Comparison of ENCODE assay signal across 8 cellular contexts in genomic region chr2:63589148-63589972, GRCh38. TPM values are rescaled to one million over a fixed set of nuclear protein-coding genes. Genes with fewer than 3 reads are reported as not detected.
DNase-seq lines count a peak whose midpoint lies in the region; ATAC-seq and TF ChIP-seq lines count a peak whose summit lies in the region.

No MANE protein-coding gene starts in this region.

- no peak for TF ChIP-seq CTCF in BE2C (IDR thresholded peaks at IDR 0.05; ENCODE audit: low read depth, low read length)
- TF ChIP-seq CTCF in HL-60 (IDR thresholded peaks at IDR 0.05; ENCODE audit: insufficient read depth, low read length), result no peak
- no peak for TF ChIP-seq CTCF in left ventricle myocardium inferior (IDR thresholded peaks at IDR 0.05; ENCODE audit: borderline replicate concordance)
- TF ChIP-seq CTCF in gastrocnemius medialis (IDR thresholded peaks at IDR 0.05 in 4 of 5, conservative IDR thresholded peaks at IDR 0.05 in 1 of 5), result no peak
- TF ChIP-seq CTCF in GM13976 (IDR thresholded peaks at IDR 0.05; ENCODE audit: borderline replicate concordance, control extremely low read depth, extremely low read depth, insufficient read depth, missing control alignments), result no peak

- H3K27me3 ChIP-seq in BE2C (no peaks in the 10 kb centered on the region), HL-60 (ENCODE audit: insufficient read depth, poor library complexity, severe bottlenecking) (no peaks in the 10 kb centered on the region), left ventricle myocardium inferior (ENCODE audit: low read depth) (no peaks in the 10 kb centered on the region), gastrocnemius medialis (no peaks in the 10 kb centered on the region)

- H3K4me1 ChIP-seq in BE2C, result no peaks in the 10 kb centered on the region
- peaks cover 72% of the 10 kb centered on the region for H3K4me1 ChIP-seq in left ventricle myocardium inferior
- H3K4me1 ChIP-seq in gastrocnemius medialis, result peaks cover 61 to 62% of the 10 kb centered on the region in 2 donors

- H3K36me3 ChIP-seq in BE2C, result no peaks in the 10 kb centered on the region
- peaks cover 29% of the 10 kb centered on the region for H3K36me3 ChIP-seq in left ventricle myocardium inferior
- no peaks in the 10 kb centered on the region for H3K36me3 ChIP-seq in gastrocnemius medialis

- ATAC-seq in GM19035 (IDR thresholded peaks at IDR 0.05; ENCODE audit: unreplicated experiment) (peak; percentile 9), gastrocnemius medialis (peak; percentile 13 to 34)

- peaks cover 43% of the 10 kb centered on the region for H3K4me1 Mint-ChIP-seq in activated T-helper 1 cell treated with anti-CD3 and anti-CD28 coated beads, Interleukin-12 subunit alpha, Interleukin-12 subunit beta, Interleukin-2, Interleukin-4 antibody, amounts not matched to agents 30 ng/mL and 10 ng/mL and 1 ng/mL, durations not matched to agents 14 hours and 24 hours and 36 hours (ENCODE audit: low read depth)

- no peak for TF ChIP-seq POLR2A in gastrocnemius medialis (IDR thresholded peaks at IDR 0.05)

- intact Hi-C loops in activated T-helper 1 cell treated with anti-CD3 and anti-CD28 coated beads, Interleukin-12 subunit alpha, Interleukin-12 subunit beta, Interleukin-2, Interleukin-4 antibody, amounts not matched to agents 30 ng/mL and 10 ng/mL and 1 ng/mL, durations not matched to agents 14 hours and 24 hours and 36 hours (cut with micrococcal nuclease), result loop anchor here (2.0 to 10.0 kb wide), 7 partner anchors 623 to 1897 kb away; partner anchors contain the start of genes CEP68, LGALSL, SLC1A4 and SPRED2
- intact Hi-C loops in left ventricle myocardium inferior (cut with micrococcal nuclease), result no loop called here
- intact Hi-C loops in gastrocnemius medialis (cut with DNase I; ENCODE audit: low total_unique reads), result loop anchor here (2.0 to 10.0 kb wide), 2 partner anchors 253 to 1825 kb away; no protein-coding TSS in a partner anchor

- no peaks in the 10 kb centered on the region for H3K9me3 ChIP-seq in BE2C
- H3K9me3 ChIP-seq in left ventricle myocardium inferior (replicated peaks), result no peaks in the 10 kb centered on the region
- no peaks in the 10 kb centered on the region for H3K9me3 ChIP-seq in gastrocnemius medialis

- H3K4me3 ChIP-seq in BE2C (ENCODE audit: low read depth, low read length), result peak overlapping the region; percentile 94
- peak overlapping the region; percentile 90 for H3K4me3 ChIP-seq in HL-60 (replicated peaks; ENCODE audit: insufficient read depth, low read length)
- H3K4me3 ChIP-seq in left ventricle myocardium inferior, result peak overlapping the region; percentile 86
- peak overlapping the region; percentile 63 to 93 (median 76) for H3K4me3 ChIP-seq in gastrocnemius medialis

- in situ Hi-C loops in gastrocnemius medialis (cut with MboI; ENCODE audit: low sequenced_read_pairs in 4 of 4), result loop anchor here in 1 of 4 donors (25.0 kb wide), 1 partner anchor 298 kb away; no protein-coding TSS in a partner anchor
- in situ Hi-C loops in GM13976 (cut with MboI; ENCODE audit: low sequenced_read_pairs, unreplicated experiment), result no loop called here

- H3K27ac ChIP-seq in HL-60 (replicated peaks) (peak overlapping the region; percentile 88), left ventricle myocardium inferior (replicated peaks) (peak overlapping the region; percentile 97), gastrocnemius medialis (peak overlapping the region; percentile 86 to 92 (median 90))

- peaks cover 13% of the 10 kb centered on the region for H3K36me3 Mint-ChIP-seq in activated T-helper 1 cell treated with anti-CD3 and anti-CD28 coated beads, Interleukin-12 subunit alpha, Interleukin-12 subunit beta, Interleukin-2, Interleukin-4 antibody, amounts not matched to agents 30 ng/mL and 10 ng/mL and 1 ng/mL, durations not matched to agents 14 hours and 24 hours and 36 hours (ENCODE audit: low read depth)

- no peaks in the 10 kb centered on the region for H3K9me3 Mint-ChIP-seq in activated T-helper 1 cell treated with anti-CD3 and anti-CD28 coated beads, Interleukin-12 subunit alpha, Interleukin-12 subunit beta, Interleukin-2, Interleukin-4 antibody, amounts not matched to agents 30 ng/mL and 10 ng/mL and 1 ng/mL, durations not matched to agents 14 hours and 24 hours and 36 hours

- H3K4me3 Mint-ChIP-seq in activated T-helper 1 cell treated with anti-CD3 and anti-CD28 coated beads, Interleukin-12 subunit alpha, Interleukin-12 subunit beta, Interleukin-2, Interleukin-4 antibody, amounts not matched to agents 30 ng/mL and 10 ng/mL and 1 ng/mL, durations not matched to agents 14 hours and 24 hours and 36 hours, result peak overlapping the region; percentile 97

- DNase-seq in BE2C, result no peak
- DNase-seq in HL-60 (ENCODE audit: low read depth in 1 of 2, low spot score in 1 of 2), result peak in 1 of 2 experiments; percentile 12
- DNase-seq in activated T-helper 1 cell treated with anti-CD3 and anti-CD28 coated beads, Interleukin-12 subunit alpha, Interleukin-12 subunit beta, Interleukin-2, Interleukin-4 antibody, amounts not matched to agents 30 ng/mL and 10 ng/mL and 1 ng/mL, durations not matched to agents 14 hours and 24 hours and 36 hours (ENCODE audit: low spot score), result no peak
- no peak for DNase-seq in left ventricle myocardium inferior
- no peak for DNase-seq in gastrocnemius medialis
- no peak for DNase-seq in activated gamma-delta T cell treated with Interleukin-2 at 50 U/mL for 16 hours
- no peak for DNase-seq in GM13976 (ENCODE audit: low spot score)

- H3K27ac Mint-ChIP-seq in activated T-helper 1 cell treated with anti-CD3 and anti-CD28 coated beads, Interleukin-12 subunit alpha, Interleukin-12 subunit beta, Interleukin-2, Interleukin-4 antibody, amounts not matched to agents 30 ng/mL and 10 ng/mL and 1 ng/mL, durations not matched to agents 14 hours and 24 hours and 36 hours, result peak overlapping the region; percentile 90

- H3K27me3 Mint-ChIP-seq in activated T-helper 1 cell treated with anti-CD3 and anti-CD28 coated beads, Interleukin-12 subunit alpha, Interleukin-12 subunit beta, Interleukin-2, Interleukin-4 antibody, amounts not matched to agents 30 ng/mL and 10 ng/mL and 1 ng/mL, durations not matched to agents 14 hours and 24 hours and 36 hours (ENCODE audit: insufficient read depth), result no peaks in the 10 kb centered on the region

RNA-seq across cellular contexts. Expression of gene MDH1, which starts 0.6 kb away (rescaled TPM):
- polyA plus RNA-seq in BE2C (2012; ENCODE audit: insufficient read depth, insufficient read length, low read depth), result 150 TPM
- 186 and 197 TPM in 2 replicates for total RNA-seq in activated T-helper 1 cell treated with anti-CD3 and anti-CD28 coated beads, Interleukin-12 subunit alpha, Interleukin-12 subunit beta, Interleukin-2, Interleukin-4 antibody, amounts not matched to agents 30 ng/mL and 10 ng/mL and 1 ng/mL, durations not matched to agents 14 hours and 24 hours and 36 hours
- total RNA-seq in left ventricle myocardium inferior (1,481 TPM), gastrocnemius medialis (100 to 1,000 TPM; 133 to 241 (median 194) TPM)

RNA-seq across cellular contexts. Expression of gene WDPCP, which starts 1.1 kb away (rescaled TPM):
- polyA plus RNA-seq in BE2C (2012; ENCODE audit: insufficient read depth, insufficient read length, low read depth), result 2.0 TPM
- total RNA-seq in activated T-helper 1 cell treated with anti-CD3 and anti-CD28 coated beads, Interleukin-12 subunit alpha, Interleukin-12 subunit beta, Interleukin-2, Interleukin-4 antibody, amounts not matched to agents 30 ng/mL and 10 ng/mL and 1 ng/mL, durations not matched to agents 14 hours and 24 hours and 36 hours, result 5.2 and 7.7 TPM in 2 replicates
- total RNA-seq in left ventricle myocardium inferior, result 18.8 TPM
- 10 to 100 TPM in 2 of 4 donors, 1 to 10 TPM in 2; 7.2 to 47.3 (median 13.0) TPM for total RNA-seq in gastrocnemius medialis
